In genomic region chr11:102802341-102802740, GRCh38 we compare ENCODE assay signal across 18 cellular contexts. TPM values are rescaled to one million over a fixed set of nuclear protein-coding genes. Genes with fewer than 3 reads are reported as not detected.
DNase-seq lines count a peak whose midpoint lies in the region; ATAC-seq, FAIRE-seq and TF ChIP-seq lines count a peak whose summit lies in the region.
"Had no signal": no experiment of that assay in that cellular context is flagged by ENCODE, and none has a peak within 500 bp of the region (broad histone marks: within the 10 kb centered on the region; RNA-seq: fewer than 3 reads in every experiment).

No MANE protein-coding gene starts in this region.

- peaks cover 9% of the 10 kb centered on the region for H3K9me1 ChIP-seq in IMR-90 (ENCODE audit: insufficient read depth, low read length)

- H2AK5ac ChIP-seq in IMR-90 (ENCODE audit: low read depth, low read length): no peak overlapping the region

- H3K4me2 ChIP-seq in IMR-90 (ENCODE audit: low read depth, low read length): no peak overlapping the region

- no peak overlapping the region for H2AFZ ChIP-seq in IMR-90 (replicated peaks; ENCODE audit: low read length, poor library complexity)

- H3K56ac ChIP-seq in IMR-90 (ENCODE audit: extremely low read depth, insufficient read depth, low read length): no peak overlapping the region

- H3K18ac ChIP-seq in IMR-90 (ENCODE audit: low read depth, low read length): no peak overlapping the region

- dilution Hi-C loops in IMR-90 (cut with HindIII; ENCODE audit: low sequenced_read_pairs, unreplicated experiment): no loop called here

- no peaks in the 10 kb centered on the region for H3K79me1 ChIP-seq in IMR-90 (ENCODE audit: low read depth in 1 of 2, low read length in 2 of 2)

- CTCF ChIA-PET in IMR-90 (lab: Yijun Ruan, JAX): interaction anchor here (0.9 kb wide), 1 partner anchor 22 kb away, joined by 3 read pairs; the partner anchor contains the start of gene MMP10

- TF ChIP-seq POLR2A in IMR-90 (IDR thresholded peaks at IDR 0.05; ENCODE audit: low read depth, low read length) (no peak), gastroesophageal sphincter (IDR thresholded peaks at IDR 0.05) (no peak)

- H2BK5ac ChIP-seq in IMR-90 (ENCODE audit: low read depth, low read length, poor library complexity, severe bottlenecking): no peak overlapping the region

- in situ Hi-C loops in IMR-90 (cut with MboI; ENCODE audit: low sequenced_read_pairs): no loop called here

- H3K27me3 ChIP-seq in IMR-90 (ENCODE audit: control insufficient read depth, insufficient read depth, low read length): no peaks in the 10 kb centered on the region
- no peaks in the 10 kb centered on the region for H3K27me3 ChIP-seq in bronchial epithelial cell (ENCODE audit: control insufficient read depth, insufficient read depth, low read length)
- no peaks in the 10 kb centered on the region for H3K27me3 ChIP-seq in gastroesophageal sphincter

- TF ChIP-seq CTCF in IMR-90 (conservative IDR thresholded peaks at IDR 0.05; ENCODE audit: low read depth, low read length) (no peak), bronchial epithelial cell (IDR thresholded peaks at IDR 0.05; ENCODE audit: insufficient read depth, low read length, severe bottlenecking) (no peak), gastroesophageal sphincter (IDR thresholded peaks at IDR 0.05) (no peak)

- no peak overlapping the region for H3K23ac ChIP-seq in IMR-90 (ENCODE audit: low read depth, low read length)

- no peak overlapping the region for H3K4me3 ChIP-seq in IMR-90 (ENCODE audit: insufficient read depth, low read depth, low read length)
- no peak overlapping the region for H3K4me3 ChIP-seq in bronchial epithelial cell (ENCODE audit: low read depth, low read length)
- H3K4me3 ChIP-seq in gastroesophageal sphincter: no peak overlapping the region
- H3K4me3 ChIP-seq: esophagus squamous epithelium had no signal

- H4K91ac ChIP-seq in IMR-90 (ENCODE audit: insufficient read depth, low read depth, low read length): no peak overlapping the region

- H3K27ac ChIP-seq in IMR-90 (ENCODE audit: insufficient read depth, low read length): no peak overlapping the region
- no peak overlapping the region for H3K27ac ChIP-seq in gastroesophageal sphincter
- H3K27ac ChIP-seq: esophagus squamous epithelium had no signal

- H3K9ac ChIP-seq in IMR-90 (ENCODE audit: low read depth, low read length): no peak overlapping the region

- no peak overlapping the region for H4K5ac ChIP-seq in IMR-90 (ENCODE audit: low read depth, low read length)

- no peaks in the 10 kb centered on the region for H3K9me3 ChIP-seq in IMR-90 (ENCODE audit: control insufficient read depth, insufficient read depth, low read length)
- H3K9me3 ChIP-seq in gastroesophageal sphincter: no peaks in the 10 kb centered on the region
- H3K9me3 ChIP-seq: esophagus squamous epithelium had no signal

- POLR2A ChIA-PET in IMR-90 (lab: Charles Lee; ENCODE audit: unreplicated experiment): no interaction called here

- no TSS peak for BruUV-seq in IMR-90 (replicated peaks; lab: Mats Ljungman, UMichigan)

- DNase-seq in AG08395 (ENCODE audit: low spot score) (peak; percentile 83), IMR-90 (peak; percentile 95), bronchial epithelial cell (ENCODE audit: low read depth) (peak; percentile 73), SHP77 (lab: John Stamatoyannopoulos, UW) (no peak), COR-L47 (lab: John Stamatoyannopoulos, UW) (no peak)
- DNase-seq: ACHN; esophagus squamous epithelium; Kasumi-1; NCI-H1930; NCI-H526; small intestine; stimulated activated naive CD8-positive, alpha-beta T cell treated with anti-CD3 and anti-CD28 coated beads, Interleukin-15, amount 100 ng/mL, for 72 hours; T-helper 17 cell had no signal

- no peak overlapping the region for H2AK9ac ChIP-seq in IMR-90 (replicated peaks; ENCODE audit: low read depth, low read length, poor library complexity)

- no peak overlapping the region for H3K14ac ChIP-seq in IMR-90 (replicated peaks; ENCODE audit: low read depth, low read length)

- no peak overlapping the region for H2BK120ac ChIP-seq in IMR-90 (ENCODE audit: low read depth, low read length)

- no peak for TF ChIP-seq EP300 in gastroesophageal sphincter (IDR thresholded peaks at IDR 0.05)

- TF ChIP-seq RAD21 in IMR-90 (IDR thresholded peaks at IDR 0.05; ENCODE audit: low read length): no peak

- intact Hi-C loops in IMR-90 (cut with micrococcal nuclease): no loop called here

- no peaks in the 10 kb centered on the region for H4K20me1 ChIP-seq in IMR-90 (ENCODE audit: insufficient read depth, low read length)

- no peak overlapping the region for H2BK20ac ChIP-seq in IMR-90 (ENCODE audit: low read depth, low read length)

- H4K8ac ChIP-seq in IMR-90 (ENCODE audit: low read depth in 2 of 2, low read length in 2 of 2): no peak overlapping the region

- ATAC-seq in IMR-90 (ENCODE audit: low read depth): peak; percentile 72
- ATAC-seq in gastroesophageal sphincter: peak; percentile 59
- ATAC-seq in HG03097 (IDR thresholded peaks at IDR 0.05; ENCODE audit: low FRiP score, unreplicated experiment): no peak
- ATAC-seq in GM18517 (IDR thresholded peaks at IDR 0.05; ENCODE audit: unreplicated experiment): no peak
- ATAC-seq: activated naive CD4-positive, alpha-beta T cell treated with anti-CD3 and anti-CD28 coated beads, Interleukin-2, amount 50 U/mL, for 72 hours; stimulated activated naive CD8-positive, alpha-beta T cell treated with anti-CD3 and anti-CD28 coated beads, Interleukin-15, amount 100 ng/mL, for 72 hours; T-helper 17 cell had no signal

- FAIRE-seq in bronchial epithelial cell (lab: Jason Lieb, UNC): no peak
- FAIRE-seq: small intestine had no signal

- no peaks in the 10 kb centered on the region for H3K36me3 ChIP-seq in IMR-90 (ENCODE audit: control insufficient read depth, insufficient read depth, low read length)
- no peaks in the 10 kb centered on the region for H3K36me3 ChIP-seq in bronchial epithelial cell (ENCODE audit: control insufficient read depth, insufficient read depth, low read length)
- no peaks in the 10 kb centered on the region for H3K36me3 ChIP-seq in gastroesophageal sphincter
- H3K36me3 ChIP-seq: esophagus squamous epithelium had no signal

- H3K4ac ChIP-seq in IMR-90 (ENCODE audit: low read depth, low read length): no peak overlapping the region; the same call in 1 of the 2 replicates

- no peak overlapping the region for H2BK15ac ChIP-seq in IMR-90 (ENCODE audit: low read depth, low read length)

- no CpG with 5 or more reads among the region's 2 CpGs for WGBS in IMR-90 (ENCODE audit: extremely low coverage in 2 of 2, insufficient read length in 1 of 2), 2 experiments
- 21 to 31% methylated on average over 2 of the region's 2 CpGs for WGBS in gastroesophageal sphincter (ENCODE audit: low coverage in 1 of 2), 2 donors

- H3K4me1 ChIP-seq in IMR-90 (ENCODE audit: control insufficient read depth, insufficient read depth, low read length) (peaks cover 5% of the 10 kb centered on the region), gastroesophageal sphincter (no peaks in the 10 kb centered on the region)
- H3K4me1 ChIP-seq: esophagus squamous epithelium had no signal

TF ChIP-seq in IMR-90, 13 proteins besides CTCF, POLR2A, EP300 and RAD21:
- TF ChIP-seq MXI1 (IDR thresholded peaks at IDR 0.05; ENCODE audit: borderline replicate concordance, low read depth, low read length): no peak
- peak; percentile 89 for TF ChIP-seq BHLHE40 (IDR thresholded peaks at IDR 0.05; ENCODE audit: low read depth, low read length)
- TF ChIP-seq USF2 (IDR thresholded peaks at IDR 0.05; ENCODE audit: low read depth, low read length): peak; percentile 85
- TF ChIP-seq MAZ (IDR thresholded peaks at IDR 0.05; ENCODE audit: borderline replicate concordance, low read depth, low read length): no peak
- TF ChIP-seq NFE2L2 (IDR thresholded peaks at IDR 0.05; ENCODE audit: low read depth, low read length): peak; percentile 45; the same call in 1 of the 2 replicates
- no peak for TF ChIP-seq SMC3 (IDR thresholded peaks at IDR 0.05; ENCODE audit: low read depth, low read length)

RNA-seq across cellular contexts. Expression of gene MMP1, which starts 4.4 kb away (rescaled TPM):
- total RNA-seq in IMR-90 (2012; rRNA removed) (245 and 246 TPM in 2 replicates), bronchial epithelial cell (68.1 and 168 TPM in 2 replicates), gastroesophageal sphincter (not detected)
- polyA plus RNA-seq in IMR-90 (2012; rRNA removed): 155 and 166 TPM in 2 replicates
- 30.1 and 60.9 TPM in 2 replicates for polyA plus RNA-seq in IMR-90 (2012; cell fraction: cytosol; rRNA removed)
- polyA plus RNA-seq in IMR-90 (2012; cell fraction: nucleus; rRNA removed; ENCODE audit: low replicate concordance): 9.4 and 51.9 TPM in 2 replicates
- total RNA-seq: activated naive CD4-positive, alpha-beta T cell treated with anti-CD3 and anti-CD28 coated beads, Interleukin-2, amount 50 U/mL, for 72 hours had no signal

RNA-seq across cellular contexts. Expression of gene MMP10, which starts 21.9 kb away (rescaled TPM):
- total RNA-seq in IMR-90 (2012; rRNA removed) (not detected in 2 replicates), bronchial epithelial cell (4.2 and 4.9 TPM in 2 replicates), gastroesophageal sphincter (1 to 10 TPM in 1 of 4 donors, not detected in 3; 1.7 TPM)
- not detected in 2 replicates for polyA plus RNA-seq in IMR-90 (2012; rRNA removed)
- polyA plus RNA-seq in IMR-90 (2012; cell fraction: cytosol; rRNA removed): not detected in 2 replicates
- polyA plus RNA-seq in IMR-90 (2012; cell fraction: nucleus; rRNA removed; ENCODE audit: low replicate concordance): not detected in 2 replicates
- total RNA-seq: activated naive CD4-positive, alpha-beta T cell treated with anti-CD3 and anti-CD28 coated beads, Interleukin-2, amount 50 U/mL, for 72 hours; esophagus squamous epithelium; mesenteric fat pad; T-helper 17 cell had no signal

RNA-seq across cellular contexts. Expression of gene MMP3, which starts 41.1 kb away (rescaled TPM):
- total RNA-seq in IMR-90 (2012; rRNA removed) (under 0.01 and 0.28 TPM in 2 replicates), bronchial epithelial cell (0.13 and 0.26 TPM in 2 replicates), gastroesophageal sphincter (1 to 10 TPM in 2 of 4 donors, under 1 TPM in 1, not detected in 1; 0.82 to 2.7 (median 1.2) TPM)
- 0.29 and 0.39 TPM in 2 replicates for polyA plus RNA-seq in IMR-90 (2012; rRNA removed)
- 0.03 and 0.09 TPM in 2 replicates for polyA plus RNA-seq in IMR-90 (2012; cell fraction: cytosol; rRNA removed)
- 0.04 and 0.09 TPM in 2 replicates for polyA plus RNA-seq in IMR-90 (2012; cell fraction: nucleus; rRNA removed; ENCODE audit: low replicate concordance)
- total RNA-seq: activated naive CD4-positive, alpha-beta T cell treated with anti-CD3 and anti-CD28 coated beads, Interleukin-2, amount 50 U/mL, for 72 hours; esophagus squamous epithelium; T-helper 17 cell had no signal

Comparison
In these comparisons a context has a peak if more than half of its experiments do, and no peak if none do; other contexts are left out.
1. DNase-seq: peak in AG08395 (single experiment), IMR-90 (single experiment) and bronchial epithelial cell (single experiment); none in SHP77 (0 of 2) and COR-L47 (single experiment).
2. ATAC-seq: peak in IMR-90 (single experiment) and gastroesophageal sphincter (single experiment); none in HG03097 (single experiment) and GM18517 (single experiment).
3. RNA of gene MMP1, which starts 4.4 kb away (total RNA-seq): 245 to 246 TPM in IMR-90 and 68.1 to 168 TPM in bronchial epithelial cell; not detected in gastroesophageal sphincter; every median in the first group is over 10 times any median in the second.